11 cellular contexts compared by ENCODE assay signal in the genomic region with DNA sequence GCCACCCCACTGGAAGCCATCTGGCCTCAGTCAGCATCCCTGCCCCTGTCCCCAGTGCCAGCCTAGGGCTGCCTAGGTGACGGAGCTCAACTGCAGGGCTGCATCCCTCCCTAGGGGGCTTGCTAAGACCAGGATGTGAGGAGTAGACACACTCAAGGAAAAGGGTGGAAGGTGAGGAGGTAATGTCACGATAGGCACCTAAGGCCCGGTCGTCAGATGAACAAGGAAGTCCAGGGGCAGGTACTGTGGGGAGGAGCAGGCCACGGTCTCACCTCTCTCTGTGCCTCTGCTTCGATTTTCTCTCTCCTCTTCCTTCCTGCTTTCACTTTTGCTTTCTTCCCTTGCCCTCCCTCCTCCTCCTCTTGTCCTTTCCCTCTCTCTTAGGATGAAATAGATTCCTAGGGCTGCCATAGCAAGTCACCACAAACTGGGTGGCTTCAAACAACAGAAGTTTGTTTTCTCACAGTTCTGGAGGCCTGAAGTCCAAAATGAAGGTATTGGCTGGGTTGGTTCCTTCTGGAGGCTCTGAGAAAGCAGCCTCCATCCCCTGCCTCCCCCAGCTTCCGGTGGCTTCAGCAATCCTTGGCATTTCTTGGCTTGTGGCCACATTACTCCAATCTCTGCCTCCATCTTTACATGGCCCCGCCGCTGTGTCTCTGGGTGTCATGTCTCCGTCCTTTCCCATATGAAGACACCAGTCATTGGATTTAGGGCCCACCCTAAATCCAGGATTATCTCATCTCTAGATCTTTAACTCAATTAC.
DNase-seq lines count a peak whose midpoint lies in the region; ATAC-seq and TF ChIP-seq lines count a peak whose summit lies in the region.
"Had no signal": no experiment of that assay in that cellular context is flagged by ENCODE, and none has a peak within 500 bp of the region (broad histone marks: within the 10 kb centered on the region; RNA-seq: fewer than 3 reads in every experiment).

No MANE protein-coding gene starts in this region.

- H3K27me3 ChIP-seq in muscle layer of colon (ENCODE audit: control insufficient read depth in 1 of 2, insufficient read depth in 2 of 2, low read length in 2 of 2) (no peaks in the 10 kb centered on the region), prostate gland (replicated peaks; ENCODE audit: insufficient read depth) (no peaks in the 10 kb centered on the region)
- H3K27me3 ChIP-seq: transverse colon had no signal

- TF ChIP-seq CTCF in prostate gland (IDR thresholded peaks at IDR 0.05), result no peak

- H3K27ac ChIP-seq in muscle layer of colon (ENCODE audit: low read depth, low read length) (no peak overlapping the region), prostate gland (no peak overlapping the region)
- H3K27ac ChIP-seq: transverse colon had no signal

- peak; percentile 13 for DNase-seq in EH (ENCODE audit: low read depth)
- DNase-seq in LoVo (ENCODE audit: low spot score), result peak; percentile 11
- no peak for DNase-seq in prostate gland (ENCODE audit: low spot score)
- DNase-seq in AG08395 (ENCODE audit: low spot score), result no peak
- DNase-seq in NCI-H146 treated with DMSO at 0.1 percent for 48 hours (lab: John Stamatoyannopoulos, UW; ENCODE audit: unreplicated experiment), result no peak
- DNase-seq in RKO (ENCODE audit: low spot score), result no peak
- DNase-seq: HCEC 1CT, transverse colon had no signal

- no peaks in the 10 kb centered on the region for H3K36me3 Mint-ChIP-seq in activated T-helper 17 cell treated with anti-CD3 and anti-CD28 coated beads, Interleukin-2, amount 50 U/mL, for 72 hours (ENCODE audit: low read depth)

- H3K36me3 ChIP-seq in muscle layer of colon (ENCODE audit: insufficient read depth, low read length) (no peaks in the 10 kb centered on the region), prostate gland (no peaks in the 10 kb centered on the region)
- H3K36me3 ChIP-seq: transverse colon had no signal

- peak overlapping the region; percentile 81 for H3K4me3 Mint-ChIP-seq in activated T-helper 17 cell treated with anti-CD3 and anti-CD28 coated beads, Interleukin-2, amount 50 U/mL, for 72 hours

- TF ChIP-seq POLR2A in prostate gland (IDR thresholded peaks at IDR 0.05), result no peak

- peak; percentile 53 for ATAC-seq in activated T-helper 17 cell treated with anti-CD3 and anti-CD28 coated beads, Interleukin-2, amount 50 U/mL, for 72 hours (replicated peaks)

- H3K4me1 ChIP-seq in muscle layer of colon (ENCODE audit: insufficient read depth, low read length) (peaks cover 4% of the 10 kb centered on the region), prostate gland (replicated peaks) (no peaks in the 10 kb centered on the region)

- 84% methylated on average over 10 of the region's 10 CpGs for WGBS in prostate gland

- H3K9ac ChIP-seq in muscle layer of colon (ENCODE audit: low read length), result no peak overlapping the region

- H3K27ac Mint-ChIP-seq in activated T-helper 17 cell treated with anti-CD3 and anti-CD28 coated beads, Interleukin-2, amount 50 U/mL, for 72 hours, result peak overlapping the region; percentile 94

- no peaks in the 10 kb centered on the region for H3K27me3 Mint-ChIP-seq in activated T-helper 17 cell treated with anti-CD3 and anti-CD28 coated beads, Interleukin-2, amount 50 U/mL, for 72 hours

- H3K9me3 ChIP-seq in muscle layer of colon (ENCODE audit: low read length) (no peaks in the 10 kb centered on the region), prostate gland (no peaks in the 10 kb centered on the region)
- H3K9me3 ChIP-seq: transverse colon had no signal

- H3K4me1 Mint-ChIP-seq in activated T-helper 17 cell treated with anti-CD3 and anti-CD28 coated beads, Interleukin-2, amount 50 U/mL, for 72 hours, result peaks cover 6% of the 10 kb centered on the region

- intact Hi-C loops in prostate gland (cut with DNase I), result no loop called here

- no peaks in the 10 kb centered on the region for H3K9me3 Mint-ChIP-seq in activated T-helper 17 cell treated with anti-CD3 and anti-CD28 coated beads, Interleukin-2, amount 50 U/mL, for 72 hours

- H3K4me3 ChIP-seq in muscle layer of colon (ENCODE audit: low read depth in 1 of 2, low read length in 2 of 2) (peak overlapping the region; percentile 9 to 23), prostate gland (no peak overlapping the region)
- H3K4me3 ChIP-seq: lung had no signal

Comparison
In these comparisons a context has a peak if more than half of its experiments do, and no peak if none do; other contexts are left out.
1. DNase-seq: peak in EH (single experiment) and LoVo (single experiment); none in prostate gland (single experiment), AG08395 (single experiment), NCI-H146 treated with DMSO at 0.1 percent for 48 hours (single experiment) and RKO (single experiment).
2. H3K4me3 ChIP-seq: peak in muscle layer of colon (2 of 2); none in prostate gland (0 of 2).